8 cellular contexts compared by ENCODE assay signal in the genomic region with DNA sequence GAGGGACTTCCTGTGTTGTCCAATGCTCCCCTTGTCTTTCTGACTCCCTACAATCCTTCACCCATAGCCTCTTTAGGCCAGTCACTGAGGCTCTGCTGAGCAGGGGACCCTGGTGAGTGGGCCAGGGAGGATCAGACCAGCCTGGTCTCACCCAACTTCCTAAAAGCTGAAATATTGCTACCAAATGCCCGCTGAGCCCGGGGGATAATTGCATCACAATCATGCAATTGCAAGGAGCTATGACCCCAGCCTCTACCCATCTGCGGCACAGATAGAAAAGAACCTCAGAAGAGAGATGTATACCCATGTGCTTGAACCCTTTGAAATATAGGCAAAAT. TPM values are rescaled to one million over a fixed set of nuclear protein-coding genes. Genes with fewer than 3 reads are reported as not detected.
A peak's percentile ranks its signal among the peaks of the same experiment; 100 is the strongest.
DNase-seq lines count a peak whose midpoint lies in the region; ATAC-seq, FAIRE-seq and TF ChIP-seq lines count a peak whose summit lies in the region.

No MANE protein-coding gene starts in this region.

- H3K9ac ChIP-seq in neuronal stem cell (ENCODE audit: low read depth, low read length, poor library complexity): no peak overlapping the region

- no peak for ATAC-seq in CD8-positive, alpha-beta T cell
- no peak for ATAC-seq in HG03521 (IDR thresholded peaks at IDR 0.05; ENCODE audit: unreplicated experiment)

- CTCF ChIA-PET in CD8-positive, alpha-beta T cell (lab: Charles Lee): no interaction called here

- H3K23ac ChIP-seq in neuronal stem cell (ENCODE audit: low read depth, low read length, poor library complexity): no peak overlapping the region

- FAIRE-seq in H54 (lab: Jason Lieb, UNC): no peak

- peak overlapping the region; percentile 100 for H4K8ac ChIP-seq in neuronal stem cell (ENCODE audit: low read depth, low read length)

- H3K14ac ChIP-seq in neuronal stem cell (ENCODE audit: low read length): no peak overlapping the region

- H2BK12ac ChIP-seq in neuronal stem cell (ENCODE audit: low read length): peak overlapping the region; percentile 34

- POLR2A ChIA-PET in CD8-positive, alpha-beta T cell (lab: Charles Lee): interaction anchor here (1.1 to 1.4 kb wide), 2 partner anchors 30 to 85 kb away, joined by 3 to 5 read pairs; a partner anchor contains a TSS

- H3K18ac ChIP-seq in neuronal stem cell (ENCODE audit: low read length): no peak overlapping the region

- peaks cover 53% of the 10 kb centered on the region for H3K4me1 ChIP-seq in CD8-positive, alpha-beta T cell (ENCODE audit: insufficient read depth, low read length)
- peaks cover 2 to 4% of the 10 kb centered on the region in 2 donors for H3K4me1 ChIP-seq in neuronal stem cell (ENCODE audit: control insufficient read depth in 2 of 2, insufficient read depth in 1 of 2, low read depth in 1 of 2, low read length in 2 of 2)

- no peak overlapping the region for H2BK5ac ChIP-seq in neuronal stem cell (ENCODE audit: low read length)

- H4K91ac ChIP-seq in neuronal stem cell (ENCODE audit: low read depth, low read length, poor library complexity): no peak overlapping the region

- no peaks in the 10 kb centered on the region for H3K79me1 ChIP-seq in neuronal stem cell (ENCODE audit: low read depth, low read length)

- peak overlapping the region; percentile 92 for H3K4me3 ChIP-seq in CD8-positive, alpha-beta T cell (ENCODE audit: low read depth, low read length)
- peak overlapping the region; percentile 91 for H3K4me3 ChIP-seq in NB4 (ENCODE audit: low read depth, low read length)
- peak overlapping the region; percentile 52 to 91 (median 76) for H3K4me3 ChIP-seq in dorsolateral prefrontal cortex
- H3K4me3 ChIP-seq in neuronal stem cell (ENCODE audit: low read length in 2 of 2): peak overlapping the region in 1 of 2 donors; percentile 58

- no peak overlapping the region for H2AK5ac ChIP-seq in neuronal stem cell (ENCODE audit: low read depth, low read length)

- H2AFZ ChIP-seq in neuronal stem cell (ENCODE audit: low read length): peak overlapping the region; percentile 98

- peak overlapping the region; percentile 100 for H3K4me3 Mint-ChIP-seq in CD8-positive, alpha-beta T cell

- intact Hi-C loops in CD8-positive, alpha-beta T cell (cut with DNase I, micrococcal nuclease): loop anchor here (5.0 to 10.0 kb wide), 7 partner anchors 35 to 1052 kb away; a partner anchor contains a TSS
- intact Hi-C loops in dorsolateral prefrontal cortex (cut with DNase I): no loop called here

- H2BK15ac ChIP-seq in neuronal stem cell (ENCODE audit: low read length): peak overlapping the region; percentile 57

- no CpG with 5 or more reads among the region's 3 CpGs for WGBS in neuronal stem cell (ENCODE audit: extremely low coverage in 2 of 2, insufficient read length in 2 of 2, insufficient replicate concordance in 1 of 2), 2 donors

- H2BK120ac ChIP-seq in neuronal stem cell (ENCODE audit: low read depth, low read length): no peak overlapping the region

- TF ChIP-seq POLR2A in NB4 (IDR thresholded peaks at IDR 0.05; ENCODE audit: extremely low read depth, insufficient read length) (no peak), H54 (IDR thresholded peaks at IDR 0.05; ENCODE audit: low read depth, low read length) (no peak)

- peak overlapping the region; percentile 93 for H3K4me2 ChIP-seq in neuronal stem cell (ENCODE audit: insufficient read depth, low read length, poor library complexity, severe bottlenecking)

- DNase-seq in CD8-positive, alpha-beta T cell: no peak
- DNase-seq in NB4 (ENCODE audit: low read depth) (peak; percentile 89), dorsolateral prefrontal cortex (no peak), neuronal stem cell (ENCODE audit: low spot score) (no peak), H54 (ENCODE audit: insufficient read length, low spot score) (no peak), DMS114 treated with DMSO at 0.1 percent for 48 hours (lab: John Stamatoyannopoulos, UW; ENCODE audit: unreplicated experiment) (no peak)
- DNase-seq in activated CD4-positive, alpha-beta T cell treated with anti-CD3 and anti-CD28 coated beads, Interleukin-2, amount 50 U/mL, for 4 hours: no peak

- H3K36me3 ChIP-seq in CD8-positive, alpha-beta T cell (ENCODE audit: insufficient read depth, low read length): no peaks in the 10 kb centered on the region
- no peaks in the 10 kb centered on the region for H3K36me3 ChIP-seq in neuronal stem cell (replicated peaks in 1 of 2; ENCODE audit: control insufficient read depth in 2 of 2, insufficient read depth in 2 of 2, low read length in 2 of 2)

- TF ChIP-seq CTCF in CD8-positive, alpha-beta T cell (IDR thresholded peaks at IDR 0.05): no peak
- no peak for TF ChIP-seq CTCF in NB4 (IDR thresholded peaks at IDR 0.05; ENCODE audit: low read depth, low read length)
- no peak for TF ChIP-seq CTCF in dorsolateral prefrontal cortex (IDR thresholded peaks at IDR 0.05 in 54 of 56, conservative IDR thresholded peaks at IDR 0.05 in 2 of 56; ENCODE audit: low read depth in 1 of 56, partially characterized antibody in 56 of 56)

- no peak overlapping the region for H3K4ac ChIP-seq in neuronal stem cell (ENCODE audit: low read length)

- no peaks in the 10 kb centered on the region for H3K27me3 ChIP-seq in CD8-positive, alpha-beta T cell (ENCODE audit: insufficient read depth, low read length)
- H3K27me3 ChIP-seq in dorsolateral prefrontal cortex (no peaks in the 10 kb centered on the region), neuronal stem cell (ENCODE audit: control insufficient read depth in 3 of 3, insufficient read depth in 3 of 3, low read depth in 1 of 3, low read length in 3 of 3) (peaks cover 2 to 48% (median 17%) of the 10 kb centered on the region in 3 experiments)

- H3K4me1 Mint-ChIP-seq in CD8-positive, alpha-beta T cell (ENCODE audit: low read depth): peaks cover 81% of the 10 kb centered on the region

- H3K27me3 Mint-ChIP-seq in CD8-positive, alpha-beta T cell (ENCODE audit: low read depth): no peaks in the 10 kb centered on the region

- H3K9me3 Mint-ChIP-seq in CD8-positive, alpha-beta T cell: no peaks in the 10 kb centered on the region

- no peaks in the 10 kb centered on the region for H3K9me3 ChIP-seq in CD8-positive, alpha-beta T cell (ENCODE audit: low read length)
- no peaks in the 10 kb centered on the region for H3K9me3 ChIP-seq in neuronal stem cell (replicated peaks in 1 of 2; ENCODE audit: control insufficient read depth in 2 of 2, insufficient read depth in 1 of 2, low read depth in 1 of 2, low read length in 2 of 2)

- peak overlapping the region; percentile 100 for H3K27ac Mint-ChIP-seq in CD8-positive, alpha-beta T cell

- H3K27ac ChIP-seq in CD8-positive, alpha-beta T cell (ENCODE audit: low read depth, low read length): peak overlapping the region; percentile 83
- H3K27ac ChIP-seq in dorsolateral prefrontal cortex (peak overlapping the region in 48 of 59 donors; percentile 68 to 94 (median 86)), neuronal stem cell (replicated peaks; ENCODE audit: low read length) (no peak overlapping the region)

- peaks cover 18% of the 10 kb centered on the region for H3K36me3 Mint-ChIP-seq in CD8-positive, alpha-beta T cell

RNA-seq across cellular contexts. Expression of a gene that starts 3.7 kb away (rescaled TPM):
- total RNA-seq in CD8-positive, alpha-beta T cell: 100 to 1,000 TPM; 218 to 240 TPM
- total RNA-seq in dorsolateral prefrontal cortex: 10 to 100 TPM in 116 of 120 experiments, 1 to 10 TPM in 4; 7.2 to 42.1 (median 19.4) TPM
- polyA plus RNA-seq in neuronal stem cell (2013, experiment 1 of 2): 0.06 TPM
- 0.15 TPM for polyA plus RNA-seq in neuronal stem cell (2013, experiment 2 of 2)

Comparison
In these comparisons a context has a peak if more than half of its experiments do, and no peak if none do; other contexts are left out.
1. RNA of a gene that starts 3.7 kb away (total RNA-seq): 218 to 240 TPM in CD8-positive, alpha-beta T cell; 7.2 to 42.1 TPM in dorsolateral prefrontal cortex; every median in the first group is over 4 times any median in the second.
2. intact Hi-C loops: an anchor here in CD8-positive, alpha-beta T cell (5.0 to 10.0 kb wide); none called in dorsolateral prefrontal cortex.